Comparison of ENCODE assay signal across 12 cellular contexts in genomic region chr1:109756325-109756724, GRCh38. TPM values are rescaled to one million over a fixed set of nuclear protein-coding genes. Genes with fewer than 3 reads are reported as not detected.
"Had no signal": no experiment of that assay in that cellular context is flagged by ENCODE, and none has a peak within 500 bp of the region (broad histone marks: within the 10 kb centered on the region; RNA-seq: fewer than 3 reads in every experiment).

No MANE protein-coding gene starts in this region.

RNA-seq across cellular contexts. Expression of gene EPS8L3, which starts 7.4 kb away (rescaled TPM):
- total RNA-seq: activated CD8-positive, alpha-beta T cell treated with anti-CD3 and anti-CD28 coated beads for 36 hours; activated naive CD4-positive, alpha-beta T cell treated with anti-CD3 and anti-CD28 coated beads for 36 hours; activated T-helper 1 cell treated with anti-CD3 and anti-CD28 coated beads, Interleukin-12 subunit alpha, Interleukin-12 subunit beta, Interleukin-2, Interleukin-4 antibody, amounts not matched to agents 30 ng/mL and 10 ng/mL and 1 ng/mL, durations not matched to agents 14 hours and 24 hours and 36 hours; activated T-helper 2 cell treated with anti-CD3 and anti-CD28 coated beads, Interferon-gamma antibody, Interleukin-2, Interleukin-4, amounts not matched to agents 10 μg/mL and 5 μg/mL and 100 μg/mL, durations not matched to agents 14 hours and 24 hours and 36 hours; astrocyte; bronchial epithelial cell; cardiac septum; cerebellum; dermis blood vessel endothelial cell; foreskin keratinocyte; T-helper 1 cell treated with Interleukin-12 subunit alpha and Interleukin-12 subunit beta and Interleukin-4 antibody, amounts not matched to agents 30 ng/mL and 1 ng/mL, for 36 hours; T-helper 2 cell treated with Interferon-gamma antibody and Interleukin-4, amounts not matched to agents 100 ng/mL and 5 ng/mL, for 36 hours had no signal
- polyA plus RNA-seq: foreskin keratinocyte had no signal

RNA-seq across cellular contexts. Expression of gene GSTM5, which starts 44.3 kb away (rescaled TPM):
- total RNA-seq: activated naive CD4-positive, alpha-beta T cell treated with anti-CD3 and anti-CD28 coated beads for 36 hours; astrocyte; bronchial epithelial cell; foreskin keratinocyte; T-helper 1 cell treated with Interleukin-12 subunit alpha and Interleukin-12 subunit beta and Interleukin-4 antibody, amounts not matched to agents 30 ng/mL and 1 ng/mL, for 36 hours had no signal
- polyA plus RNA-seq: foreskin keratinocyte had no signal
